Comparison of ENCODE assay signal across 27 cellular contexts in genomic region chr15:57502116-57502515, GRCh38.
DNase-seq lines count a peak whose midpoint lies in the region; ATAC-seq and TF ChIP-seq lines count a peak whose summit lies in the region.
"Had no signal": no experiment of that assay in that cellular context is flagged by ENCODE, and none has a peak within 500 bp of the region (broad histone marks: within the 10 kb centered on the region; RNA-seq: fewer than 3 reads in every experiment).

No MANE protein-coding gene starts in this region.

- peaks cover 11% of the 10 kb centered on the region for H3K36me3 ChIP-seq in mesodermal cell (ENCODE audit: control insufficient read depth, insufficient read depth, low read length)
- no peaks in the 10 kb centered on the region for H3K36me3 ChIP-seq in stomach smooth muscle (ENCODE audit: control insufficient read depth in 2 of 2, insufficient read depth in 2 of 2, low read length in 2 of 2)
- H3K36me3 ChIP-seq: thoracic aorta had no signal

- CTCF ChIA-PET in activated CD8-positive, alpha-beta T cell treated with anti-CD3 and anti-CD28 coated beads, Interleukin-2, amount 10 ng/mL, durations not matched to agents 7 days and 5 days (lab: Charles Lee): no interaction called here
- CTCF ChIA-PET in activated CD8-positive, alpha-beta T cell treated with anti-CD3 and anti-CD28 coated beads for 36 hours (lab: Charles Lee): no interaction called here

- H3K4me3 Mint-ChIP-seq in activated CD8-positive, alpha-beta T cell treated with anti-CD3 and anti-CD28 coated beads, Interleukin-2, amount 10 ng/mL, durations not matched to agents 7 days and 5 days: no peak overlapping the region
- no peak overlapping the region for H3K4me3 Mint-ChIP-seq in activated CD8-positive, alpha-beta T cell treated with anti-CD3 and anti-CD28 coated beads for 36 hours
- H3K4me3 Mint-ChIP-seq: activated CD4-positive, alpha-beta T cell treated with anti-CD3 and anti-CD28 coated beads for 36 hours; activated naive CD4-positive, alpha-beta T cell treated with anti-CD3 and anti-CD28 coated beads, Interleukin-2, amount 50 U/mL, for 24 hours; CD4-positive, alpha-beta T cell; effector memory CD8-positive, alpha-beta T cell; neural crest cell; stimulated activated memory B cell treated with anti-CD40 and anti-IgM and Interleukin-4, amounts not matched to agents 10 μg/mL and 1 μg/mL and 100 μg/mL, for 72 hours had no signal

- no peaks in the 10 kb centered on the region for H3K27me3 Mint-ChIP-seq in activated CD8-positive, alpha-beta T cell treated with anti-CD3 and anti-CD28 coated beads, Interleukin-2, amount 10 ng/mL, durations not matched to agents 7 days and 5 days (ENCODE audit: low read depth)
- H3K27me3 Mint-ChIP-seq in activated CD8-positive, alpha-beta T cell treated with anti-CD3 and anti-CD28 coated beads for 36 hours: peaks cover 5% of the 10 kb centered on the region
- H3K27me3 Mint-ChIP-seq: activated CD4-positive, alpha-beta T cell treated with anti-CD3 and anti-CD28 coated beads for 36 hours; activated naive CD4-positive, alpha-beta T cell treated with anti-CD3 and anti-CD28 coated beads, Interleukin-2, amount 50 U/mL, for 24 hours; CD4-positive, alpha-beta T cell; stimulated activated memory B cell treated with anti-CD40 and anti-IgM and Interleukin-4, amounts not matched to agents 10 μg/mL and 1 μg/mL and 100 μg/mL, for 72 hours had no signal

- no peak for TF ChIP-seq CTCF in activated CD8-positive, alpha-beta T cell treated with anti-CD3 and anti-CD28 coated beads for 36 hours (IDR thresholded peaks at IDR 0.05)

- 14 to 17% methylated on average over 1 to 2 of the region's 2 CpGs for WGBS in mesodermal cell (ENCODE audit: insufficient coverage in 2 of 2), 2 experiments

- H3K27ac ChIP-seq in mesodermal cell (ENCODE audit: low read depth, low read length, severe bottlenecking): peak overlapping the region; percentile 89
- peak overlapping the region; percentile 2 for H3K27ac ChIP-seq in stomach smooth muscle (ENCODE audit: low read length)
- H3K27ac ChIP-seq: 22Rv1, KMS-11 had no signal

- peak; percentile 5 for DNase-seq in activated CD8-positive, alpha-beta T cell treated with anti-CD3 and anti-CD28 coated beads, Interleukin-2, amount 10 ng/mL, durations not matched to agents 7 days and 5 days
- no peak for DNase-seq in activated CD8-positive, alpha-beta T cell treated with anti-CD3 and anti-CD28 coated beads for 36 hours
- DNase-seq in dermis blood vessel endothelial cell: peak; percentile 30
- DNase-seq in OCI-M1 (lab: John Stamatoyannopoulos, UW): no peak
- no peak for DNase-seq in activated CD4-positive, alpha-beta T cell treated with anti-CD3 and anti-CD28 coated beads for 1 hour
- DNase-seq: activated CD4-positive, alpha-beta T cell treated with anti-CD3 and anti-CD28 coated beads for 36 hours; activated T-cell treated with anti-CD3 and anti-CD28 coated beads, Interleukin-2, amount 50 U/mL, for 48 hours; aorta; CD4-positive, alpha-beta T cell; DMS153; effector memory CD8-positive, alpha-beta T cell; GF-D8; HCEC 1CT; left colon; NCI-H1930; PC-3; SHP77 treated with DMSO at 0.1 percent for 48 hours; small intestine had no signal

- H3K4me1 ChIP-seq in mesodermal cell (ENCODE audit: control insufficient read depth, insufficient read depth, low read length, poor library complexity, severe bottlenecking) (peaks cover 55% of the 10 kb centered on the region), stomach smooth muscle (ENCODE audit: control insufficient read depth, insufficient read depth, low read length) (peaks cover 36% of the 10 kb centered on the region)

- H3K9ac ChIP-seq in stomach smooth muscle (ENCODE audit: low read length in 2 of 2): no peak overlapping the region
- H3K9ac ChIP-seq: KMS-11 had no signal

- no peaks in the 10 kb centered on the region for H3K9me3 ChIP-seq in mesodermal cell (ENCODE audit: control insufficient read depth, low read length)
- H3K9me3 ChIP-seq in stomach smooth muscle (ENCODE audit: control insufficient read depth in 2 of 2, low read length in 2 of 2): no peaks in the 10 kb centered on the region
- H3K9me3 ChIP-seq: thoracic aorta had no signal

- no peaks in the 10 kb centered on the region for H3K9me3 Mint-ChIP-seq in activated CD8-positive, alpha-beta T cell treated with anti-CD3 and anti-CD28 coated beads, Interleukin-2, amount 10 ng/mL, durations not matched to agents 7 days and 5 days (ENCODE audit: insufficient read depth)
- H3K9me3 Mint-ChIP-seq in activated CD8-positive, alpha-beta T cell treated with anti-CD3 and anti-CD28 coated beads for 36 hours: no peaks in the 10 kb centered on the region
- H3K9me3 Mint-ChIP-seq: activated naive CD4-positive, alpha-beta T cell treated with anti-CD3 and anti-CD28 coated beads, Interleukin-2, amount 50 U/mL, for 24 hours; CD4-positive, alpha-beta T cell; effector memory CD8-positive, alpha-beta T cell; neural crest cell; stimulated activated memory B cell treated with anti-CD40 and anti-IgM and Interleukin-4, amounts not matched to agents 10 μg/mL and 1 μg/mL and 100 μg/mL, for 72 hours had no signal

- H3K4me3 ChIP-seq in mesodermal cell (ENCODE audit: extremely low read depth, insufficient read depth, low read length, poor library complexity, severe bottlenecking) (no peak overlapping the region), stomach smooth muscle (ENCODE audit: low read length in 2 of 2) (no peak overlapping the region)
- H3K4me3 ChIP-seq: thoracic aorta had no signal

- intact Hi-C loops in activated CD8-positive, alpha-beta T cell treated with anti-CD3 and anti-CD28 coated beads for 36 hours (cut with micrococcal nuclease): no loop called here

- H3K27ac Mint-ChIP-seq in activated CD8-positive, alpha-beta T cell treated with anti-CD3 and anti-CD28 coated beads, Interleukin-2, amount 10 ng/mL, durations not matched to agents 7 days and 5 days: no peak overlapping the region
- H3K27ac Mint-ChIP-seq in activated CD8-positive, alpha-beta T cell treated with anti-CD3 and anti-CD28 coated beads for 36 hours: no peak overlapping the region
- H3K27ac Mint-ChIP-seq: activated CD4-positive, alpha-beta T cell treated with anti-CD3 and anti-CD28 coated beads for 36 hours; activated naive CD4-positive, alpha-beta T cell treated with anti-CD3 and anti-CD28 coated beads, Interleukin-2, amount 50 U/mL, for 24 hours; CD4-positive, alpha-beta T cell; stimulated activated memory B cell treated with anti-CD40 and anti-IgM and Interleukin-4, amounts not matched to agents 10 μg/mL and 1 μg/mL and 100 μg/mL, for 72 hours had no signal

- no peak for ATAC-seq in activated CD8-positive, alpha-beta T cell treated with anti-CD3 and anti-CD28 coated beads, Interleukin-2, amount 10 ng/mL, durations not matched to agents 7 days and 5 days
- no peak for ATAC-seq in activated CD8-positive, alpha-beta T cell treated with anti-CD3 and anti-CD28 coated beads for 36 hours
- no peak for ATAC-seq in HG03196 (IDR thresholded peaks at IDR 0.05; ENCODE audit: unreplicated experiment)
- ATAC-seq: activated CD4-positive, alpha-beta T cell treated with anti-CD3 and anti-CD28 coated beads for 36 hours; effector memory CD8-positive, alpha-beta T cell; left colon; PC-3; stimulated activated memory B cell treated with anti-CD40 and anti-IgM and Interleukin-4, amounts not matched to agents 10 μg/mL and 1 μg/mL and 100 μg/mL, for 72 hours had no signal

- H3K27me3 ChIP-seq in stomach smooth muscle (ENCODE audit: control insufficient read depth in 1 of 2, insufficient read depth in 2 of 2, low read length in 2 of 2): no peaks in the 10 kb centered on the region

- no peaks in the 10 kb centered on the region for H3K36me3 Mint-ChIP-seq in activated CD8-positive, alpha-beta T cell treated with anti-CD3 and anti-CD28 coated beads, Interleukin-2, amount 10 ng/mL, durations not matched to agents 7 days and 5 days (ENCODE audit: low read depth)
- no peaks in the 10 kb centered on the region for H3K36me3 Mint-ChIP-seq in activated CD8-positive, alpha-beta T cell treated with anti-CD3 and anti-CD28 coated beads for 36 hours (ENCODE audit: low read depth)
- H3K36me3 Mint-ChIP-seq: activated naive CD4-positive, alpha-beta T cell treated with anti-CD3 and anti-CD28 coated beads, Interleukin-2, amount 50 U/mL, for 24 hours; stimulated activated memory B cell treated with anti-CD40 and anti-IgM and Interleukin-4, amounts not matched to agents 10 μg/mL and 1 μg/mL and 100 μg/mL, for 72 hours had no signal

- H3K4me1 Mint-ChIP-seq in activated CD8-positive, alpha-beta T cell treated with anti-CD3 and anti-CD28 coated beads, Interleukin-2, amount 10 ng/mL, durations not matched to agents 7 days and 5 days (ENCODE audit: low read depth): no peaks in the 10 kb centered on the region
- H3K4me1 Mint-ChIP-seq in activated CD8-positive, alpha-beta T cell treated with anti-CD3 and anti-CD28 coated beads for 36 hours (ENCODE audit: low read depth): no peaks in the 10 kb centered on the region
- H3K4me1 Mint-ChIP-seq: activated CD4-positive, alpha-beta T cell treated with anti-CD3 and anti-CD28 coated beads for 36 hours; activated naive CD4-positive, alpha-beta T cell treated with anti-CD3 and anti-CD28 coated beads, Interleukin-2, amount 50 U/mL, for 24 hours; stimulated activated memory B cell treated with anti-CD40 and anti-IgM and Interleukin-4, amounts not matched to agents 10 μg/mL and 1 μg/mL and 100 μg/mL, for 72 hours had no signal

- POLR2A ChIA-PET in activated CD8-positive, alpha-beta T cell treated with anti-CD3 and anti-CD28 coated beads, Interleukin-2, amount 10 ng/mL, durations not matched to agents 7 days and 5 days (lab: Charles Lee): no interaction called here
- POLR2A ChIA-PET in activated CD8-positive, alpha-beta T cell treated with anti-CD3 and anti-CD28 coated beads for 36 hours (lab: Charles Lee): no interaction called here

Comparison
In these comparisons a context has a peak if more than half of its experiments do, and no peak if none do; other contexts are left out.
1. DNase-seq: peak in activated CD8-positive, alpha-beta T cell treated with anti-CD3 and anti-CD28 coated beads, Interleukin-2, amount 10 ng/mL, durations not matched to agents 7 days and 5 days (single experiment) and dermis blood vessel endothelial cell (single experiment); none in activated CD8-positive, alpha-beta T cell treated with anti-CD3 and anti-CD28 coated beads for 36 hours (single experiment), OCI-M1 (single experiment) and activated CD4-positive, alpha-beta T cell treated with anti-CD3 and anti-CD28 coated beads for 1 hour (single experiment).